In genomic region chr4:59238212-59238611, GRCh38 we compare ENCODE assay signal across 29 cellular contexts.
"Had no signal": no experiment of that assay in that cellular context is flagged by ENCODE, and none has a peak within 500 bp of the region (broad histone marks: within the 10 kb centered on the region; RNA-seq: fewer than 3 reads in every experiment).

No MANE protein-coding gene starts in this region.

- H3K4me3 Mint-ChIP-seq: dendritic cell treated with granulocyte-macrophage colony-stimulating factor and Interleukin-4, amounts not matched to agents 40 ng/mL and 50 ng/mL, for 4 days; effector memory CD8-positive, alpha-beta T cell; endodermal cell had no signal

- ATAC-seq: effector memory CD8-positive, alpha-beta T cell; esophagus mucosa; foreskin keratinocyte; gastrocnemius medialis; gastroesophageal sphincter; heart left ventricle; heart right ventricle had no signal

- H3K4me1 Mint-ChIP-seq: endodermal cell had no signal

- H3K27ac Mint-ChIP-seq: dendritic cell treated with granulocyte-macrophage colony-stimulating factor and Interleukin-4, amounts not matched to agents 40 ng/mL and 50 ng/mL, for 4 days; effector memory CD8-positive, alpha-beta T cell; endodermal cell had no signal

- DNase-seq: colonic mucosa; cortex of kidney; dermis blood vessel endothelial cell; dorsolateral prefrontal cortex; effector CD4-positive, alpha-beta T cell; effector CD8-positive, alpha-beta T cell; effector memory CD4-positive, alpha-beta T cell; effector memory CD8-positive, alpha-beta T cell; endodermal cell; erythroblast; esophagus squamous epithelium; foreskin fibroblast; foreskin keratinocyte; foreskin melanocyte; gastrocnemius medialis; glutamatergic neuron; head of caudate nucleus; heart left ventricle; heart right ventricle had no signal

- H3K27ac ChIP-seq: colonic mucosa, coronary artery, dorsolateral prefrontal cortex, epithelial cell of prostate, esophagus muscularis mucosa, esophagus squamous epithelium, foreskin keratinocyte, gastrocnemius medialis, gastroesophageal sphincter, heart left ventricle, heart right ventricle had no signal

- H3K36me3 ChIP-seq: colonic mucosa, esophagus muscularis mucosa, esophagus squamous epithelium, gastrocnemius medialis, gastroesophageal sphincter, heart left ventricle, heart right ventricle had no signal

- H3K9me3 ChIP-seq: colonic mucosa, gastrocnemius medialis had no signal

- H3K27me3 Mint-ChIP-seq: dendritic cell treated with granulocyte-macrophage colony-stimulating factor and Interleukin-4, amounts not matched to agents 40 ng/mL and 50 ng/mL, for 4 days; effector memory CD8-positive, alpha-beta T cell had no signal

- H3K4me1 ChIP-seq: colonic mucosa, esophagus muscularis mucosa, esophagus squamous epithelium, foreskin keratinocyte, gastrocnemius medialis, gastroesophageal sphincter, heart left ventricle, heart right ventricle had no signal

- FAIRE-seq: colon, endometrium, endothelial cell of umbilical vein, frontal cortex had no signal

- H3K4me3 ChIP-seq: colonic mucosa, coronary artery, dorsolateral prefrontal cortex, esophagus muscularis mucosa, esophagus squamous epithelium, gastrocnemius medialis, gastroesophageal sphincter, heart left ventricle, heart right ventricle had no signal

- H3K27me3 ChIP-seq: colonic mucosa, dorsolateral prefrontal cortex, esophagus muscularis mucosa, esophagus squamous epithelium, foreskin keratinocyte, gastrocnemius medialis, gastroesophageal sphincter, heart left ventricle, heart right ventricle had no signal
